In genomic region chr3:110420158-110420641, GRCh38 we compare ENCODE assay signal across 10 cellular contexts.
A peak's percentile ranks its signal among the peaks of the same experiment; 100 is the strongest.
DNase-seq lines count a peak whose midpoint lies in the region; ATAC-seq and TF ChIP-seq lines count a peak whose summit lies in the region.
"Had no signal": no experiment of that assay in that cellular context is flagged by ENCODE, and none has a peak within 500 bp of the region (broad histone marks: within the 10 kb centered on the region; RNA-seq: fewer than 3 reads in every experiment).

No MANE protein-coding gene starts in this region.

- intact Hi-C loops in mammary epithelial cell (cut with micrococcal nuclease) = no loop called here

- no peaks in the 10 kb centered on the region for H3K79me2 ChIP-seq in mammary epithelial cell (ENCODE audit: insufficient read depth, low read length)

- H3K4me2 ChIP-seq in mammary epithelial cell (ENCODE audit: insufficient read depth, low read depth, low read length) = peak overlapping the region; percentile 69

- H3K27me3 ChIP-seq in HUES64 (ENCODE audit: insufficient read depth, low read length) (no peaks in the 10 kb centered on the region), mammary epithelial cell (ENCODE audit: insufficient read depth, low read length) (no peaks in the 10 kb centered on the region), lung (ENCODE audit: control insufficient read depth, insufficient read depth) (no peaks in the 10 kb centered on the region)

- no peak overlapping the region for H3K4me3 ChIP-seq in HUES64 (ENCODE audit: low read length)
- H3K4me3 ChIP-seq in mammary epithelial cell (replicated peaks in 1 of 3; ENCODE audit: insufficient read depth in 1 of 3, low read depth in 2 of 3, low read length in 3 of 3) = no peak overlapping the region
- H3K4me3 ChIP-seq in lung = no peak overlapping the region

- BruUV-seq in mammary epithelial cell (replicated peaks; lab: Mats Ljungman, UMichigan) = no TSS peak

- dilution Hi-C loops in mammary epithelial cell (cut with HindIII; ENCODE audit: low sequenced_read_pairs) = no loop called here

- no peaks in the 10 kb centered on the region for H3K9me3 ChIP-seq in HUES64 (ENCODE audit: insufficient read depth, low read depth, low read length)
- no peaks in the 10 kb centered on the region for H3K9me3 ChIP-seq in mammary epithelial cell (replicated peaks; ENCODE audit: insufficient read depth, low read length)
- H3K9me3 ChIP-seq in lung (ENCODE audit: control insufficient read depth in 2 of 2, insufficient read depth in 1 of 2, low read length in 1 of 2) = no peaks in the 10 kb centered on the region

- ATAC-seq in lung (ENCODE audit: insufficient read depth, low FRiP score) (peak; percentile 27), esophagus mucosa (no peak)

- no peaks in the 10 kb centered on the region for H4K20me1 ChIP-seq in mammary epithelial cell (ENCODE audit: insufficient read depth, low read length)

- no peaks in the 10 kb centered on the region for H3K36me3 ChIP-seq in HUES64 (ENCODE audit: insufficient read depth, low read length)
- no peaks in the 10 kb centered on the region for H3K36me3 ChIP-seq in mammary epithelial cell (ENCODE audit: insufficient read depth, low read length)
- no peaks in the 10 kb centered on the region for H3K36me3 ChIP-seq in lung (ENCODE audit: control insufficient read depth in 2 of 2, insufficient read depth in 2 of 2, low read length in 2 of 2)

- CTCF ChIA-PET in mammary epithelial cell (lab: Charles Lee; ENCODE audit: low non-redundant PET) = no interaction called here

- no peak overlapping the region for H2AFZ ChIP-seq in mammary epithelial cell (ENCODE audit: low read depth, low read length)

- 92% methylated on average over 3 of the region's 3 CpGs for WGBS in HUES64
- 56% methylated on average over 3 of the region's 3 CpGs for WGBS in mammary epithelial cell (ENCODE audit: low coverage, missing lambda C conversion rate)
- 69 to 82% methylated on average over 3 of the region's 3 CpGs for WGBS in lung, 2 donors

- in situ Hi-C loops in mammary epithelial cell (cut with MboI; ENCODE audit: low sequenced_read_pairs in 2 of 2) = no loop called here

- H3K27ac ChIP-seq in HUES64 (ENCODE audit: low read depth, low read length) (peak overlapping the region; percentile 55; the same call in 1 of the 2 replicates), mammary epithelial cell (ENCODE audit: insufficient read depth, low read depth, low read length) (peak overlapping the region; percentile 11), lung (ENCODE audit: low read depth in 1 of 2, low read length in 1 of 2) (no peak overlapping the region)

- no peak for TF ChIP-seq CTCF in mammary epithelial cell (conservative IDR thresholded peaks at IDR 0.05 in 1 of 2, IDR thresholded peaks at IDR 0.05 in 1 of 2; ENCODE audit: extremely low read depth in 1 of 2, insufficient read depth in 1 of 2, low read depth in 1 of 2, low read length in 2 of 2)
- TF ChIP-seq CTCF in lung (IDR thresholded peaks at IDR 0.05; ENCODE audit: control extremely low read depth, extremely low read depth) = no peak

- H3K9ac ChIP-seq in HUES64 (ENCODE audit: low read depth, low read length) (no peak overlapping the region), mammary epithelial cell (ENCODE audit: insufficient read depth, low read length) (no peak overlapping the region)

- DNase-seq in AG08395 (ENCODE audit: low spot score) (peak; percentile 64), mammary epithelial cell (peak; percentile 51), lung (ENCODE audit: low spot score) (no peak), NCI-H345 treated with DMSO at 0.1 percent for 48 hours (lab: John Stamatoyannopoulos, UW; ENCODE audit: unreplicated experiment) (no peak), CD1c-positive myeloid dendritic cell (ENCODE audit: extremely low spot score) (no peak), hippocampal formation (lab: John Stamatoyannopoulos, UW) (no peak)
- DNase-seq: activated B cell treated with CpG ODN at 0.5 μM for 24 hours, NCI-H1105 had no signal

- H3K4me1 ChIP-seq in HUES64 (ENCODE audit: insufficient read depth, low read length) (peaks cover 7% of the 10 kb centered on the region; the same call in 1 of the 2 replicates), mammary epithelial cell (ENCODE audit: insufficient read depth, low read length) (peaks cover 17% of the 10 kb centered on the region), lung (ENCODE audit: control insufficient read depth in 2 of 2, insufficient read depth in 2 of 2, low read length in 2 of 2) (no peaks in the 10 kb centered on the region)

Comparison
In these comparisons a context has a peak if more than half of its experiments do, and no peak if none do; other contexts are left out.
1. DNase-seq: peak in AG08395 (single experiment) and mammary epithelial cell (single experiment); none in lung (single experiment), NCI-H345 treated with DMSO at 0.1 percent for 48 hours (single experiment), CD1c-positive myeloid dendritic cell (single experiment) and hippocampal formation (0 of 2).
2. H3K27ac ChIP-seq: peak in HUES64 (single experiment) and mammary epithelial cell (single experiment); none in lung (0 of 2).